Comparison of ENCODE assay signal across 23 cellular contexts in genomic region chr15:50970524-50970923, GRCh38.
DNase-seq lines count a peak whose midpoint lies in the region; ATAC-seq and FAIRE-seq lines count a peak whose summit lies in the region.
"Had no signal": no experiment of that assay in that cellular context is flagged by ENCODE, and none has a peak within 500 bp of the region (broad histone marks: within the 10 kb centered on the region; RNA-seq: fewer than 3 reads in every experiment).

No MANE protein-coding gene starts in this region.

- intact Hi-C loops in activated T-helper 2 cell treated with anti-CD3 and anti-CD28 coated beads, Interferon-gamma antibody, Interleukin-2, Interleukin-4, amounts not matched to agents 10 μg/mL and 5 μg/mL and 100 μg/mL, durations not matched to agents 14 hours and 24 hours and 36 hours (cut with micrococcal nuclease): no loop called here

- peaks cover 14 to 15% of the 10 kb centered on the region in 2 donors for H3K9me3 Mint-ChIP-seq in activated T-cell treated with anti-CD3 and anti-CD28 coated beads, Interleukin-2, amount 50 U/mL, for 72 hours
- peaks cover 45% of the 10 kb centered on the region for H3K9me3 Mint-ChIP-seq in activated T-cell treated with anti-CD3 and anti-CD28 coated beads, Interleukin-2, amount 50 U/mL, for 4 hours
- H3K9me3 Mint-ChIP-seq in activated naive CD8-positive, alpha-beta T cell treated with anti-CD3 and anti-CD28 coated beads, Interleukin-2, amount 10 ng/mL, durations not matched to agents 7 days and 5 days: peaks cover 31% of the 10 kb centered on the region
- peaks cover 61% of the 10 kb centered on the region for H3K9me3 Mint-ChIP-seq in activated T-helper 2 cell treated with anti-CD3 and anti-CD28 coated beads, Interferon-gamma antibody, Interleukin-2, Interleukin-4, amounts not matched to agents 10 μg/mL and 5 μg/mL and 100 μg/mL, durations not matched to agents 14 hours and 24 hours and 36 hours

- peak overlapping the region; percentile 62 for H3K27ac Mint-ChIP-seq in activated T-cell treated with anti-CD3 and anti-CD28 coated beads, Interleukin-2, amount 50 U/mL, for 72 hours
- peak overlapping the region; percentile 5 for H3K27ac Mint-ChIP-seq in activated naive CD8-positive, alpha-beta T cell treated with anti-CD3 and anti-CD28 coated beads, Interleukin-2, amount 10 ng/mL, durations not matched to agents 7 days and 5 days
- H3K27ac Mint-ChIP-seq in activated T-helper 2 cell treated with anti-CD3 and anti-CD28 coated beads, Interferon-gamma antibody, Interleukin-2, Interleukin-4, amounts not matched to agents 10 μg/mL and 5 μg/mL and 100 μg/mL, durations not matched to agents 14 hours and 24 hours and 36 hours: no peak overlapping the region

- H3K4me3 Mint-ChIP-seq in activated T-cell treated with anti-CD3 and anti-CD28 coated beads, Interleukin-2, amount 50 U/mL, for 72 hours: peak overlapping the region in 1 of 2 donors; percentile 10
- H3K4me3 Mint-ChIP-seq in activated T-cell treated with anti-CD3 and anti-CD28 coated beads, Interleukin-2, amount 50 U/mL, for 4 hours: no peak overlapping the region
- H3K4me3 Mint-ChIP-seq in activated naive CD8-positive, alpha-beta T cell treated with anti-CD3 and anti-CD28 coated beads, Interleukin-2, amount 10 ng/mL, durations not matched to agents 7 days and 5 days: peak overlapping the region; percentile 0
- H3K4me3 Mint-ChIP-seq in activated T-helper 2 cell treated with anti-CD3 and anti-CD28 coated beads, Interferon-gamma antibody, Interleukin-2, Interleukin-4, amounts not matched to agents 10 μg/mL and 5 μg/mL and 100 μg/mL, durations not matched to agents 14 hours and 24 hours and 36 hours (ENCODE audit: low read depth): no peak overlapping the region

- DNase-seq in activated T-cell treated with anti-CD3 and anti-CD28 coated beads, Interleukin-2, amount 50 U/mL, for 72 hours: no peak
- no peak for DNase-seq in activated T-cell treated with anti-CD3 and anti-CD28 coated beads, Interleukin-2, amount 50 U/mL, for 4 hours
- no peak for DNase-seq in GM19239 (ENCODE audit: insufficient read length, low spot score)
- DNase-seq in activated naive CD8-positive, alpha-beta T cell treated with anti-CD3 and anti-CD28 coated beads, Interleukin-2, amount 10 ng/mL, durations not matched to agents 7 days and 5 days: no peak
- DNase-seq in activated T-helper 2 cell treated with anti-CD3 and anti-CD28 coated beads, Interferon-gamma antibody, Interleukin-2, Interleukin-4, amounts not matched to agents 10 μg/mL and 5 μg/mL and 100 μg/mL, durations not matched to agents 14 hours and 24 hours and 36 hours (ENCODE audit: low spot score): no peak
- no peak for DNase-seq in NCI-H2196 (lab: John Stamatoyannopoulos, UW; ENCODE audit: unreplicated experiment)
- DNase-seq in NCI-H2227 treated with DMSO at 0.1 percent for 48 hours (lab: John Stamatoyannopoulos, UW): no peak
- DNase-seq: DMS153; DND-41; HCEC 1CT; IMR-90; NCI-H1092 treated with DMSO at 0.1 percent for 48 hours; NCI-H1436; NCI-H187 treated with DMSO at 0.1 percent for 48 hours; NCI-H2171 treated with DMSO at 0.1 percent for 48 hours; NCI-H446; NCI-H524 treated with DMSO at 0.1 percent for 48 hours; NCI-H774; NK-92 treated with Interleukin-12 subunit alpha and Interleukin-12 subunit beta, amount 100 ng/mL, for 24 hours; PC-3; SJCRH30 had no signal

- peaks cover 30 to 58% of the 10 kb centered on the region in 2 donors for H3K36me3 Mint-ChIP-seq in activated T-cell treated with anti-CD3 and anti-CD28 coated beads, Interleukin-2, amount 50 U/mL, for 72 hours (ENCODE audit: insufficient read depth in 2 of 2)
- H3K36me3 Mint-ChIP-seq in activated T-cell treated with anti-CD3 and anti-CD28 coated beads, Interleukin-2, amount 50 U/mL, for 4 hours (ENCODE audit: insufficient read depth): peaks cover 75% of the 10 kb centered on the region
- peaks cover 83% of the 10 kb centered on the region for H3K36me3 Mint-ChIP-seq in activated naive CD8-positive, alpha-beta T cell treated with anti-CD3 and anti-CD28 coated beads, Interleukin-2, amount 10 ng/mL, durations not matched to agents 7 days and 5 days
- peaks cover 92% of the 10 kb centered on the region for H3K36me3 Mint-ChIP-seq in activated T-helper 2 cell treated with anti-CD3 and anti-CD28 coated beads, Interferon-gamma antibody, Interleukin-2, Interleukin-4, amounts not matched to agents 10 μg/mL and 5 μg/mL and 100 μg/mL, durations not matched to agents 14 hours and 24 hours and 36 hours (ENCODE audit: low read depth)

- H3K4me1 Mint-ChIP-seq in activated T-cell treated with anti-CD3 and anti-CD28 coated beads, Interleukin-2, amount 50 U/mL, for 72 hours (ENCODE audit: low read depth): peaks cover 7% of the 10 kb centered on the region
- peaks cover 3% of the 10 kb centered on the region for H3K4me1 Mint-ChIP-seq in activated T-cell treated with anti-CD3 and anti-CD28 coated beads, Interleukin-2, amount 50 U/mL, for 4 hours (ENCODE audit: low read depth)
- H3K4me1 Mint-ChIP-seq in activated naive CD8-positive, alpha-beta T cell treated with anti-CD3 and anti-CD28 coated beads, Interleukin-2, amount 10 ng/mL, durations not matched to agents 7 days and 5 days: peaks cover 2% of the 10 kb centered on the region
- peaks cover 5% of the 10 kb centered on the region for H3K4me1 Mint-ChIP-seq in activated T-helper 2 cell treated with anti-CD3 and anti-CD28 coated beads, Interferon-gamma antibody, Interleukin-2, Interleukin-4, amounts not matched to agents 10 μg/mL and 5 μg/mL and 100 μg/mL, durations not matched to agents 14 hours and 24 hours and 36 hours (ENCODE audit: low read depth)

- peak; percentile 54 for FAIRE-seq in GM19239 (lab: Jason Lieb, UNC)
- FAIRE-seq: H1 had no signal

- H3K27me3 Mint-ChIP-seq in activated T-cell treated with anti-CD3 and anti-CD28 coated beads, Interleukin-2, amount 50 U/mL, for 72 hours (ENCODE audit: low read depth): no peaks in the 10 kb centered on the region
- no peaks in the 10 kb centered on the region for H3K27me3 Mint-ChIP-seq in activated T-cell treated with anti-CD3 and anti-CD28 coated beads, Interleukin-2, amount 50 U/mL, for 4 hours (ENCODE audit: low read depth)
- no peaks in the 10 kb centered on the region for H3K27me3 Mint-ChIP-seq in activated naive CD8-positive, alpha-beta T cell treated with anti-CD3 and anti-CD28 coated beads, Interleukin-2, amount 10 ng/mL, durations not matched to agents 7 days and 5 days
- H3K27me3 Mint-ChIP-seq in activated T-helper 2 cell treated with anti-CD3 and anti-CD28 coated beads, Interferon-gamma antibody, Interleukin-2, Interleukin-4, amounts not matched to agents 10 μg/mL and 5 μg/mL and 100 μg/mL, durations not matched to agents 14 hours and 24 hours and 36 hours (ENCODE audit: low read depth): no peaks in the 10 kb centered on the region

- POLR2A ChIA-PET in activated naive CD8-positive, alpha-beta T cell treated with anti-CD3 and anti-CD28 coated beads, Interleukin-2, amount 10 ng/mL, durations not matched to agents 7 days and 5 days (lab: Charles Lee): no interaction called here

- no peak for ATAC-seq in activated T-cell treated with anti-CD3 and anti-CD28 coated beads, Interleukin-2, amount 50 U/mL, for 72 hours (replicated peaks in 1 of 2)
- ATAC-seq in activated T-cell treated with anti-CD3 and anti-CD28 coated beads, Interleukin-2, amount 50 U/mL, for 4 hours: no peak
- ATAC-seq in activated naive CD8-positive, alpha-beta T cell treated with anti-CD3 and anti-CD28 coated beads, Interleukin-2, amount 10 ng/mL, durations not matched to agents 7 days and 5 days (ENCODE audit: low read depth): no peak
- ATAC-seq: PC-3, SK-N-SH treated with all-trans-retinoic acid at 6 μM for 48 hours had no signal
